In the genomic region with DNA sequence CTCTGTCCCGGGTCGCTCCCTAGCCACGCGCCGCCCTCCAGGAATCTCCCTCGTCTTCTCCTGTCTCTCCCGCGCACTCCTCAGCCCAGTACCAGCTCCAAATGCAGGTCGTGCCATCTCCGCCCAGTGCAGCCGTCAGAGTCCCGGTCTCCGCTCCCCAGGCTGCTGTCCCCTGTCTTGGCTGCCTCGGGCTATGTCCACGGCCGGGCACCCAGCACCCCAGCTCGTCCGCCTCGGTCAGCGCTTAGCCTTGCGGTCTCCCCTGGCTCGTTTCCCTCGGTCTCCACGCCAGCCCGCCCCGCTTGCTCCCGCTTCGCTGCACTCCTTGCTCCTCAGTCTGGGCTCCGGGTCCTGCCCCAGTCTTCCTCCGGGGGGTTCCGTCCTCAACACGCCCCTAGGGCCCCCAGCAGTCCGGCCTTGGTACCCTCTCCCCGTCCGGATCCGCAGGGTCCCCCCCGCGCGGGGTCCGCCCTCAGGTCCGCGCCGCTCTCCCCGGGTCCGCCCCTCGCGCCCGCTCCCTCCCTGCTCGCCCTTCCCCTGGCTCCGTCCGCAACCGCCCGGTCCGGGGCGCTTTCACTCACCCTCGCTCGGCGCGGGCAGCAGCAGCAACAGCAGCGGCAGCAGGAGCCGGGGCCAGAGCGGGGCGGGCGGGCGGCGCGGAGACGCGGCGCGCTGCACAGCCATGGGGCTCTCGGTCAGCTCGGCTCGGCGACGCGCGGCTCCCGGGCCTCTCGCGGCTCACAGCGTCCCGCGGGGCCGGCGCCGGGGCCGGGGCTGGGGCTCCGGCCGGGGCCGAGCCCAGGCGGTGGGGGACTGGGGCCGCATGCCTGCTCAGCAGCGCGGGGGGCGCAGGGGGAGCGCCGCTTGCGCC, we compare ENCODE assay signal across 10 cellular contexts. TPM values are rescaled to one million over a fixed set of nuclear protein-coding genes. Genes with fewer than 3 reads are reported as not detected.
DNase-seq lines count a peak whose midpoint lies in the region; ATAC-seq, FAIRE-seq and TF ChIP-seq lines count a peak whose summit lies in the region.
"Had no signal": no experiment of that assay in that cellular context is flagged by ENCODE, and none has a peak within 500 bp of the region (broad histone marks: within the 10 kb centered on the region; RNA-seq: fewer than 3 reads in every experiment).

No MANE protein-coding gene starts in this region.

- ATAC-seq in T-helper 17 cell (peak; percentile 37), GM19395 (IDR thresholded peaks at IDR 0.05; ENCODE audit: unreplicated experiment) (no peak), HG03457 (IDR thresholded peaks at IDR 0.05; ENCODE audit: unreplicated experiment) (no peak)

- TF ChIP-seq CTCF in fibroblast of villous mesenchyme (IDR thresholded peaks at IDR 0.05; ENCODE audit: insufficient read depth, low read depth, low read length) (no peak), nephron progenitor cell (IDR thresholded peaks at IDR 0.05) (no peak)

- H3K4me3 Mint-ChIP-seq in T-helper 17 cell (peak overlapping the region; percentile 89), nephron progenitor cell (peak overlapping the region; percentile 97)

- peaks cover 4% of the 10 kb centered on the region for H3K36me3 Mint-ChIP-seq in T-helper 17 cell (ENCODE audit: low read depth)
- H3K36me3 Mint-ChIP-seq in nephron progenitor cell (ENCODE audit: low read depth): peaks cover 32% of the 10 kb centered on the region

- H3K4me3 ChIP-seq in fibroblast of villous mesenchyme (ENCODE audit: low read depth, low read length): peak overlapping the region; percentile 52

- no peak for FAIRE-seq in GM12892 (lab: Jason Lieb, UNC)
- FAIRE-seq: G401.6 had no signal

- peaks cover 60% of the 10 kb centered on the region for H3K27me3 Mint-ChIP-seq in T-helper 17 cell
- peaks cover 6% of the 10 kb centered on the region for H3K27me3 Mint-ChIP-seq in nephron progenitor cell (ENCODE audit: low read depth, poor library complexity)

- TF ChIP-seq POLR2A in GM12892 (IDR thresholded peaks at IDR 0.05; ENCODE audit: low read depth, low read length): no peak

- no peaks in the 10 kb centered on the region for H3K9me3 ChIP-seq in T-helper 17 cell (ENCODE audit: control insufficient read depth, low read length, poor library complexity, severe bottlenecking)

- DNase-seq in NCI-H526 (lab: John Stamatoyannopoulos, UW): peak; percentile 28 to 74
- no peak for DNase-seq in NCI-H526 treated with DMSO at 0.1 percent for 48 hours (lab: John Stamatoyannopoulos, UW)
- DNase-seq in T-helper 17 cell: no peak
- DNase-seq in fibroblast of villous mesenchyme (ENCODE audit: low read depth): peak; percentile 16
- DNase-seq in nephron progenitor cell: peak; percentile 71
- no peak for DNase-seq in GM12892 (ENCODE audit: insufficient read length)

- no peaks in the 10 kb centered on the region for H3K9me3 Mint-ChIP-seq in nephron progenitor cell

- H3K4me1 Mint-ChIP-seq in T-helper 17 cell: peaks cover 11% of the 10 kb centered on the region
- H3K4me1 Mint-ChIP-seq in nephron progenitor cell: peaks cover 87% of the 10 kb centered on the region

- H3K27ac Mint-ChIP-seq in T-helper 17 cell (no peak overlapping the region), nephron progenitor cell (peak overlapping the region; percentile 75)

RNA-seq across cellular contexts. Expression of a gene that starts 0.5 kb away (rescaled TPM):
- total RNA-seq in T-helper 17 cell: not detected
- total RNA-seq in fibroblast of villous mesenchyme: under 0.01 TPM in 2 replicates
- not detected for polyA plus RNA-seq in GM12892 (2012; ENCODE audit: missing spikeins)
- total RNA-seq: subcutaneous adipose tissue had no signal

RNA-seq across cellular contexts. Expression of a gene that starts 45.4 kb away (rescaled TPM):
- total RNA-seq in T-helper 17 cell (under 1 TPM; 0.07 to 0.10 TPM), fibroblast of villous mesenchyme (2.9 and 3.0 TPM in 2 replicates)
- 0.59 TPM for polyA plus RNA-seq in GM12892 (2012; ENCODE audit: missing spikeins)

Comparison
In these comparisons a context has a peak if more than half of its experiments do, and no peak if none do; other contexts are left out.
1. DNase-seq: peak in NCI-H526 (2 of 2), fibroblast of villous mesenchyme (single experiment) and nephron progenitor cell (single experiment); none in NCI-H526 treated with DMSO at 0.1 percent for 48 hours (single experiment), T-helper 17 cell (0 of 3) and GM12892 (single experiment).